ENCODE assay signal across 21 cellular contexts in the genomic region with DNA sequence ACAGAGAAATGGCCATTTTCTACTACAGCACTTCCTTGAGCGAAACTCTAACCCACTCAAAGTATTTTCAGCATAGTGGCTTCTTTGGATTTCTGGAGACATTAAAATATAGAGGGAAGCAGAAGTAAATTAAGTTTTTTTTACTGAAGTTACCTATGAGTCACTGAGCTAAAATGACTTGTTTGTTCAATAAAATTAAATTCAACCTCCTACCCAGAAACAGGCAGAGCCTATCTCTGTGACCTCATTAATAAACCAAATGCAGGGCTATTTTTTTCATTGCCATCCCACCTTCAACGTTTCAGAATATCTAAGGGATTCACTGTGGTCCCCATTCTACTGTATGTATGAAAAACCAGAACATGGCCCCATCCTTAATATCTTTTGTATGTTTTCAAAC.
DNase-seq lines count a peak whose midpoint lies in the region; ATAC-seq and TF ChIP-seq lines count a peak whose summit lies in the region.
"Had no signal": no experiment of that assay in that cellular context is flagged by ENCODE, and none has a peak within 500 bp of the region (broad histone marks: within the 10 kb centered on the region; RNA-seq: fewer than 3 reads in every experiment).

No MANE protein-coding gene starts in this region.

- ATAC-seq in heart right ventricle, result no peak
- no peak for ATAC-seq in HG02852 (IDR thresholded peaks at IDR 0.05; ENCODE audit: unreplicated experiment)
- ATAC-seq: HCT116 had no signal

- TF ChIP-seq CTCF in heart right ventricle (IDR thresholded peaks at IDR 0.05) (no peak), right atrium auricular region (IDR thresholded peaks at IDR 0.05) (no peak), ascending aorta (IDR thresholded peaks at IDR 0.05) (no peak)

- H3K4me3 ChIP-seq in heart right ventricle (no peak overlapping the region), right atrium auricular region (no peak overlapping the region), adipocyte (ENCODE audit: low read length) (peak overlapping the region; percentile 15), ascending aorta (no peak overlapping the region)
- H3K4me3 ChIP-seq: BLaER1 treated with 17β-estradiol and CSF1 and Interleukin-3, amounts not matched to agents 10 nM and 100 nM had no signal

- H3K27me3 ChIP-seq in heart right ventricle (no peaks in the 10 kb centered on the region), right atrium auricular region (no peaks in the 10 kb centered on the region), adipocyte (replicated peaks; ENCODE audit: control insufficient read depth, insufficient read depth, low read length) (no peaks in the 10 kb centered on the region), ascending aorta (no peaks in the 10 kb centered on the region)
- H3K27me3 ChIP-seq: BLaER1 treated with 17β-estradiol and CSF1 and Interleukin-3, amounts not matched to agents 10 nM and 100 nM had no signal

- H3K9me3 ChIP-seq in heart right ventricle, result no peaks in the 10 kb centered on the region
- no peaks in the 10 kb centered on the region for H3K9me3 ChIP-seq in right atrium auricular region
- no peaks in the 10 kb centered on the region for H3K9me3 ChIP-seq in adipocyte (ENCODE audit: control insufficient read depth, low read length)
- no peaks in the 10 kb centered on the region for H3K9me3 ChIP-seq in ascending aorta
- H3K9me3 ChIP-seq: BLaER1 treated with 17β-estradiol and CSF1 and Interleukin-3, amounts not matched to agents 10 nM and 100 nM had no signal

- H3K27ac ChIP-seq in heart right ventricle, result peak overlapping the region in 8 of 10 donors; percentile 7 to 62 (median 50)
- peak overlapping the region in 1 of 2 donors; percentile 12 for H3K27ac ChIP-seq in right atrium auricular region
- H3K27ac ChIP-seq in ascending aorta, result no peak overlapping the region
- H3K27ac ChIP-seq: BLaER1 treated with 17β-estradiol and CSF1 and Interleukin-3, amounts not matched to agents 10 nM and 100 nM had no signal

- DNase-seq in heart right ventricle (no peak), right atrium auricular region (ENCODE audit: low spot score) (no peak), adipocyte (ENCODE audit: low read depth) (no peak), iris pigment epithelial cell (ENCODE audit: low read depth) (peak; percentile 18), ascending aorta (ENCODE audit: low spot score in 2 of 2) (no peak)
- no peak for DNase-seq in stimulated activated CD4-positive, alpha-beta T cell treated with anti-CD3 and anti-CD28 coated beads, Interleukin-12 subunit alpha, Interleukin-12 subunit beta, amount 100 ng/mL, for 4 hours
- DNase-seq in activated effector memory CD4-positive, alpha-beta T cell treated with anti-CD3 and anti-CD28 coated beads, Interleukin-2, amount 50 U/mL, for 16 hours, result no peak
- DNase-seq: 8988T; CD4-positive, alpha-beta memory T cell; DND-41; Karpas-422; NCI-H1694; NCI-H2081; NCI-H2171; NCI-H345; NCI-H524; NCI-H774; NK-92 treated with Interleukin-12 subunit alpha and Interleukin-12 subunit beta, amount 100 ng/mL, for 24 hours had no signal

- H3K9ac ChIP-seq in adipocyte (ENCODE audit: low read length), result peak overlapping the region; percentile 7
- H3K9ac ChIP-seq: BLaER1 treated with 17β-estradiol and CSF1 and Interleukin-3, amounts not matched to agents 10 nM and 100 nM had no signal

- 80 to 81% methylated on average over 2 of the region's 2 CpGs for WGBS in heart right ventricle, 2 donors

- H3K36me3 ChIP-seq in heart right ventricle (no peaks in the 10 kb centered on the region), right atrium auricular region (no peaks in the 10 kb centered on the region), adipocyte (ENCODE audit: control insufficient read depth, insufficient read depth, low read length, severe bottlenecking) (no peaks in the 10 kb centered on the region), ascending aorta (no peaks in the 10 kb centered on the region)
- H3K36me3 ChIP-seq: BLaER1 treated with 17β-estradiol and CSF1 and Interleukin-3, amounts not matched to agents 10 nM and 100 nM had no signal

- intact Hi-C loops in heart right ventricle (cut with DNase I), result loop anchor here in 1 of 10 donors (5.0 kb wide), 1 partner anchor 80 kb away; no protein-coding TSS in a partner anchor
- intact Hi-C loops in ascending aorta (cut with DNase I), result no loop called here

- peaks cover 5 to 82% (median 50%) of the 10 kb centered on the region in 9 donors for H3K4me1 ChIP-seq in heart right ventricle
- H3K4me1 ChIP-seq in right atrium auricular region, result peaks cover 0 to 28% of the 10 kb centered on the region in 2 donors
- peaks cover 47% of the 10 kb centered on the region for H3K4me1 ChIP-seq in adipocyte (ENCODE audit: control insufficient read depth, insufficient read depth, low read length)
- H3K4me1 ChIP-seq in ascending aorta, result no peaks in the 10 kb centered on the region

Comparison
In these comparisons a context has a peak if more than half of its experiments do, and no peak if none do; other contexts are left out.
1. H3K27ac ChIP-seq: peak in heart right ventricle (8 of 10); none in ascending aorta (0 of 2).